27 cellular contexts compared by ENCODE assay signal in the genomic region with DNA sequence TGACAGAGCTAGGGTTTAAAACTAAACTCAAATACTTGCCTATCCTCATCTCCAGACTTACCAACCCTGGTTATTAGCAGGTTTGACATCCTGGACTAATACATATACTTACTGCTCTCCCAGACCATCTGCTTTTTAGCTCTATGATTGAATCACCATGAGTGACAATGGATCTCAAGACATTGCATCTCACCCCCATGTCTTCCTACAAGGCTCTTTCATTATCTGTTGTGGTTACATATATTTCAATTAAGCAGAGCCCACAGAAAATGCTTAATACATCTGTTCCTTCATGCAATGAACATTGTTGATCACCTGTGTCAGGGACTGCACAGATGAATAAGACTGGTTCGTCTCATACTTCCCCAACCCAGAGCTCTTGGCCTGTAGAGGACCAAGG. TPM values are rescaled to one million over a fixed set of nuclear protein-coding genes. Genes with fewer than 3 reads are reported as not detected.
A peak's percentile ranks its signal among the peaks of the same experiment; 100 is the strongest.
DNase-seq lines count a peak whose midpoint lies in the region; ATAC-seq, FAIRE-seq and TF ChIP-seq lines count a peak whose summit lies in the region.
"Had no signal": no experiment of that assay in that cellular context is flagged by ENCODE, and none has a peak within 500 bp of the region (broad histone marks: within the 10 kb centered on the region; RNA-seq: fewer than 3 reads in every experiment).

No MANE protein-coding gene starts in this region.

- peaks cover 0 to 1% of the 10 kb centered on the region in 2 donors for H3K9me3 Mint-ChIP-seq in activated T-cell treated with anti-CD3 and anti-CD28 coated beads, Interleukin-2, amount 50 U/mL, for 72 hours
- H3K9me3 Mint-ChIP-seq in chondrocyte (ENCODE audit: low read depth): peaks cover 3% of the 10 kb centered on the region

- no peak overlapping the region for H3K4me3 ChIP-seq in K562
- no peak overlapping the region for H3K4me3 ChIP-seq in kidney (ENCODE audit: low read length in 2 of 2)
- H3K4me3 ChIP-seq: A549, ovary, right atrium auricular region, SK-N-MC had no signal

- no peaks in the 10 kb centered on the region for H3K27me3 Mint-ChIP-seq in activated T-cell treated with anti-CD3 and anti-CD28 coated beads, Interleukin-2, amount 50 U/mL, for 72 hours (ENCODE audit: low read depth)
- no peaks in the 10 kb centered on the region for H3K27me3 Mint-ChIP-seq in chondrocyte (ENCODE audit: low read depth)
- H3K27me3 Mint-ChIP-seq: naive B cell had no signal

- CTCF ChIA-PET in K562 (lab: Yijun Ruan, JAX; ENCODE audit: low intra/inter-chr PET ratio): no interaction called here

- no peaks in the 10 kb centered on the region for H3K9me1 ChIP-seq in K562 (ENCODE audit: control insufficient read depth, insufficient read depth, low read length)

- TF ChIP-seq CTCF in K562 (IDR thresholded peaks at IDR 0.05 in 2 of 3, conservative IDR thresholded peaks at IDR 0.05 in 1 of 3; ENCODE audit: insufficient read depth in 2 of 3, low read depth in 1 of 3, low read length in 3 of 3) (no peak), GM13976 (IDR thresholded peaks at IDR 0.05; ENCODE audit: borderline replicate concordance, control extremely low read depth, extremely low read depth, insufficient read depth, missing control alignments) (no peak), kidney (IDR thresholded peaks at IDR 0.05; ENCODE audit: borderline replicate concordance, extremely low read depth, insufficient read depth) (no peak), chondrocyte (IDR thresholded peaks at IDR 0.05) (no peak)

- H3K4me2 ChIP-seq in K562 (ENCODE audit: insufficient read depth, low read length): peak overlapping the region; percentile 39; the same call in 1 of the 2 replicates
- H3K4me2 ChIP-seq: A549 had no signal

- H3K4me3 Mint-ChIP-seq in activated T-cell treated with anti-CD3 and anti-CD28 coated beads, Interleukin-2, amount 50 U/mL, for 72 hours: peak overlapping the region; percentile 9 to 35
- no peak overlapping the region for H3K4me3 Mint-ChIP-seq in chondrocyte (ENCODE audit: unreplicated experiment)

- 27% methylated on average over 1 of the region's 1 CpG for WGBS in K562 (ENCODE audit: insufficient coverage, low coverage, missing lambda C conversion rate)

- H3K4me1 Mint-ChIP-seq in activated T-cell treated with anti-CD3 and anti-CD28 coated beads, Interleukin-2, amount 50 U/mL, for 72 hours (ENCODE audit: low read depth): peaks cover 22% of the 10 kb centered on the region
- no peaks in the 10 kb centered on the region for H3K4me1 Mint-ChIP-seq in chondrocyte (ENCODE audit: low read depth)

- no peaks in the 10 kb centered on the region for H3K79me2 ChIP-seq in K562 (ENCODE audit: control insufficient read depth, insufficient read depth, low read length)

- no peak for TF ChIP-seq POLR2A in K562 (conservative IDR thresholded peaks at IDR 0.05)

- H3K36me3 Mint-ChIP-seq in activated T-cell treated with anti-CD3 and anti-CD28 coated beads, Interleukin-2, amount 50 U/mL, for 72 hours (ENCODE audit: insufficient read depth in 2 of 2): peaks cover 3 to 5% of the 10 kb centered on the region in 2 donors
- no peaks in the 10 kb centered on the region for H3K36me3 Mint-ChIP-seq in chondrocyte (ENCODE audit: low read depth)
- H3K36me3 Mint-ChIP-seq: naive B cell had no signal

- H4K20me1 ChIP-seq in K562 (replicated peaks; ENCODE audit: control insufficient read depth, insufficient read depth, low read length): no peaks in the 10 kb centered on the region

- in situ Hi-C loops in K562 (cut with MboI) (no loop called here), GM13976 (cut with MboI; ENCODE audit: low sequenced_read_pairs, unreplicated experiment) (no loop called here)

- H3K9ac ChIP-seq in K562 (ENCODE audit: insufficient read depth in 1 of 2, low read depth in 2 of 2, low read length in 2 of 2) (no peak overlapping the region), kidney (ENCODE audit: low read length in 2 of 2) (no peak overlapping the region)

- no peak overlapping the region; the same call in 2 of the 3 replicates for H3K27ac ChIP-seq in K562 (ENCODE audit: extremely low read depth, low read depth, low read length)
- H3K27ac ChIP-seq in kidney (ENCODE audit: low read depth in 2 of 2, low read length in 2 of 2): no peak overlapping the region
- H3K27ac ChIP-seq: A549, ovary, right atrium auricular region, SK-N-MC had no signal

- H3K36me3 ChIP-seq in K562 (ENCODE audit: control insufficient read depth, insufficient read depth, low read length) (no peaks in the 10 kb centered on the region), kidney (ENCODE audit: control insufficient read depth in 1 of 2, insufficient read depth in 2 of 2, low read length in 2 of 2) (no peaks in the 10 kb centered on the region)
- H3K36me3 ChIP-seq: BE2C, ovary, right atrium auricular region had no signal

- DNase-seq in activated T-cell treated with anti-CD3 and anti-CD28 coated beads, Interleukin-2, amount 50 U/mL, for 72 hours: no peak
- no peak for DNase-seq in activated T-cell treated with anti-CD3 and anti-CD28 coated beads, Interleukin-2, amount 50 U/mL, for 1 hour
- DNase-seq in K562 (ENCODE audit: extremely low read depth in 1 of 4, low spot score in 3 of 4) (no peak), middle frontal gyrus (ENCODE audit: extremely low spot score, low spot score) (no peak), GM13976 (ENCODE audit: low spot score) (no peak), kidney (no peak), chondrocyte (ENCODE audit: low spot score) (no peak)
- DNase-seq: activated CD4-positive, alpha-beta T cell treated with anti-CD3 and anti-CD28 coated beads, Interleukin-2, amount 50 U/mL, for 48 hours; anterior cingulate cortex; BE2C; Calu3; head of caudate nucleus; IMR-90; left cardiac atrium; naive B cell; NCI-H1417; NCI-H2171; NCI-H526 treated with DMSO at 0.1 percent for 48 hours; ovary; trophoblast cell had no signal

- no peak for TF ChIP-seq EP300 in K562 (IDR thresholded peaks at IDR 0.05; ENCODE audit: low read length)

- POLR2A ChIA-PET in K562 (lab: Yijun Ruan, JAX): interaction anchor here (1.6 to 2.4 kb wide), 3 partner anchors 9 to 16 kb away, joined by 4 to 7 read pairs (median 6); no protein-coding TSS in a partner anchor

- no peaks in the 10 kb centered on the region for H3K27me3 ChIP-seq in K562 (ENCODE audit: control insufficient read depth in 2 of 2, insufficient read depth in 2 of 2, low read length in 2 of 2)
- H3K27me3 ChIP-seq: BE2C, ovary, right atrium auricular region had no signal

- TF ChIP-seq RAD21 in K562 (CRISPR knock-in tag; conservative IDR thresholded peaks at IDR 0.05 in 1 of 2, IDR thresholded peaks at IDR 0.05 in 1 of 2): no peak

- ATAC-seq in activated T-cell treated with anti-CD3 and anti-CD28 coated beads, Interleukin-2, amount 50 U/mL, for 72 hours (replicated peaks in 1 of 2): no peak
- ATAC-seq in HG02885 (IDR thresholded peaks at IDR 0.05; ENCODE audit: poor library complexity, unreplicated experiment) (peak; percentile 8), K562 (no peak)
- ATAC-seq: A549, left cardiac atrium had no signal

- peaks cover 11 to 53% of the 10 kb centered on the region in 2 experiments; a peak in 4 of 5 replicates for H3K4me1 ChIP-seq in K562 (replicated peaks in 1 of 2; ENCODE audit: control insufficient read depth in 2 of 2, insufficient read depth in 2 of 2, low read length in 2 of 2)
- H3K4me1 ChIP-seq in kidney (ENCODE audit: control insufficient read depth in 1 of 2, insufficient read depth in 1 of 2, low read depth in 1 of 2, low read length in 2 of 2): no peaks in the 10 kb centered on the region
- H3K4me1 ChIP-seq: A549, BE2C, right atrium auricular region had no signal

- BruUV-seq in K562 (replicated peaks; lab: Mats Ljungman, UMichigan): no TSS peak

- H3K27ac Mint-ChIP-seq in activated T-cell treated with anti-CD3 and anti-CD28 coated beads, Interleukin-2, amount 50 U/mL, for 72 hours: peak overlapping the region; percentile 19
- H3K27ac Mint-ChIP-seq in chondrocyte (ENCODE audit: unreplicated experiment): no peak overlapping the region

- intact Hi-C loops in K562 (cut with micrococcal nuclease) (no loop called here), kidney (cut with DNase I) (no loop called here)

- H3K9me3 ChIP-seq in K562 (replicated peaks; ENCODE audit: control insufficient read depth, insufficient read depth, low read depth, low read length): no peaks in the 10 kb centered on the region
- no peaks in the 10 kb centered on the region for H3K9me3 ChIP-seq in kidney (ENCODE audit: control insufficient read depth in 1 of 2, low read length in 2 of 2)
- H3K9me3 ChIP-seq: A549, BE2C, ovary, right atrium auricular region had no signal

- H2AFZ ChIP-seq in K562 (ENCODE audit: low read depth, low read length): peak overlapping the region; percentile 67

- FAIRE-seq in K562 (lab: Jason Lieb, UNC) (no peak), kidney (lab: Jason Lieb, UNC) (no peak)
- FAIRE-seq: A549, endothelial cell of umbilical vein had no signal

TF ChIP-seq in K562, 482 proteins besides CTCF, POLR2A, EP300 and RAD21 (continues in another document):
- TF ChIP-seq ARNT (IDR thresholded peaks at IDR 0.05) (no peak), PHB (CRISPR knock-in tag; IDR thresholded peaks at IDR 0.05) (no peak), SMAD3 (CRISPR knock-in tag; conservative IDR thresholded peaks at IDR 0.05) (no peak), SIX5 (IDR thresholded peaks at IDR 0.05; ENCODE audit: borderline replicate concordance in 1 of 2, insufficient read depth in 1 of 2, low read depth in 1 of 2, low read length in 2 of 2) (no peak), BACH1 (tag; IDR thresholded peaks at IDR 0.05) (no peak)

RNA-seq across cellular contexts. Expression of a gene that starts 19.4 kb away (rescaled TPM):
- 1 to 10 TPM; 3.8 to 4.6 TPM for total RNA-seq in activated T-cell treated with anti-CD3 and anti-CD28 coated beads, Interleukin-2, amount 50 U/mL, for 72 hours
- not detected in 2 replicates for total RNA-seq in K562 (2011; cell fraction: chromatin; rRNA removed; ENCODE audit: low replicate concordance)
- total RNA-seq in K562 (2011; cell fraction: nucleolus; rRNA removed): not detected in 2 replicates
- total RNA-seq in K562 (2011; cell fraction: nucleoplasm; rRNA removed): not detected in 2 replicates
- not detected in 2 replicates for total RNA-seq in K562 (2014; rRNA removed)
- not detected in 2 replicates for total RNA-seq in K562 (2014; rRNA removed; fragmentation: Illumina TruSeq; extraction: Trizol)
- total RNA-seq in K562 (2015; rRNA removed; fragmentation: Illumina TruSeq; extraction: Trizol): not detected in 2 replicates
- total RNA-seq in K562 (2021): 0.29 TPM in 1 of 2 replicates, not detected in the other
- not detected in 2 replicates for polyA plus RNA-seq in K562 (2011; rRNA removed)
- polyA plus RNA-seq in K562 (2011; cell fraction: cytosol; rRNA removed): not detected in 2 replicates
- not detected in 2 replicates for polyA plus RNA-seq in K562 (2011; cell fraction: nucleus; rRNA removed)
- polyA plus RNA-seq in K562 (2012): 0.05 TPM in 1 of 2 replicates, not detected in the other
- polyA plus RNA-seq in K562 (2014; fragmentation: Illumina TruSeq; extraction: Trizol): 0.21 TPM in 1 of 2 replicates, not detected in the other
- under 1 TPM; 0.03 to 0.17 TPM for polyA plus RNA-seq in K562 (2014; fragmentation: Nextera tagmentation; extraction: Ambion mirVana)
- polyA plus RNA-seq in K562 (2014; rRNA removed): 0.19 TPM in 1 of 2 replicates, not detected in the other
- not detected in 2 replicates for polyA minus RNA-seq in K562 (2011; rRNA and poly(A)+ RNA removed)
- not detected in 2 replicates for polyA minus RNA-seq in K562 (2011; cell fraction: cytosol; rRNA and poly(A)+ RNA removed)
- not detected in 2 replicates for polyA minus RNA-seq in K562 (2011; cell fraction: nucleus; rRNA and poly(A)+ RNA removed)
- 3.5 TPM for total RNA-seq in kidney
- polyA plus RNA-seq in kidney (ENCODE audit: insufficient read depth, low read depth, low replicate concordance): 1.1 TPM
- total RNA-seq in chondrocyte: 0.35 to 0.77 TPM in 2 of 3 replicates, not detected in the other
- total RNA-seq: Calu3, dermis microvascular lymphatic vessel endothelial cell, endothelial cell of umbilical vein, MCF 10A had no signal
- polyA plus RNA-seq: A549, endothelial cell of umbilical vein had no signal
